In genomic region chr9:136947955-136948510, GRCh38 we compare ENCODE assay signal across 8 cellular contexts. TPM values are rescaled to one million over a fixed set of nuclear protein-coding genes. Genes with fewer than 3 reads are reported as not detected.
DNase-seq lines count a peak whose midpoint lies in the region; TF ChIP-seq lines count a peak whose summit lies in the region.

No MANE protein-coding gene starts in this region.

- WGBS in sigmoid colon, 2 donors = 12 to 44% methylated on average over 15 of the region's 15 CpGs

- DNase-seq in CD4-positive, alpha-beta memory T cell = no peak
- no peak for DNase-seq in HFF-Myc (ENCODE audit: extremely low read depth, low read depth)
- DNase-seq in activated T-helper 1 cell treated with anti-CD3 and anti-CD28 coated beads, Interleukin-12 subunit alpha, Interleukin-12 subunit beta, Interleukin-2, Interleukin-4 antibody, amounts not matched to agents 30 ng/mL and 10 ng/mL and 1 ng/mL, durations not matched to agents 14 hours and 24 hours and 36 hours (ENCODE audit: low spot score) = no peak
- peak; percentile 71 for DNase-seq in left ventricle myocardium inferior
- peak; percentile 62 for DNase-seq in sigmoid colon
- no peak for DNase-seq in T1000 (lab: John Stamatoyannopoulos, UW)
- DNase-seq in NK-92 (lab: John Stamatoyannopoulos, UW; ENCODE audit: unreplicated experiment) = no peak
- DNase-seq in HCEC 1CT = no peak

- TF ChIP-seq EP300 in sigmoid colon (IDR thresholded peaks at IDR 0.05) = no peak

- no peaks in the 10 kb centered on the region for H3K9me3 ChIP-seq in CD4-positive, alpha-beta memory T cell (ENCODE audit: control insufficient read depth in 1 of 2, low read length in 2 of 2)
- H3K9me3 ChIP-seq in left ventricle myocardium inferior (replicated peaks) = no peaks in the 10 kb centered on the region
- no peaks in the 10 kb centered on the region for H3K9me3 ChIP-seq in sigmoid colon

- H3K27ac ChIP-seq in CD4-positive, alpha-beta memory T cell (ENCODE audit: low read depth, low read length) = peak overlapping the region; percentile 19
- peak overlapping the region; percentile 94 for H3K27ac ChIP-seq in left ventricle myocardium inferior (replicated peaks)
- no peak overlapping the region for H3K27ac ChIP-seq in sigmoid colon

- no peaks in the 10 kb centered on the region for H3K27me3 Mint-ChIP-seq in CD4-positive, alpha-beta memory T cell
- no peaks in the 10 kb centered on the region for H3K27me3 Mint-ChIP-seq in activated T-helper 1 cell treated with anti-CD3 and anti-CD28 coated beads, Interleukin-12 subunit alpha, Interleukin-12 subunit beta, Interleukin-2, Interleukin-4 antibody, amounts not matched to agents 30 ng/mL and 10 ng/mL and 1 ng/mL, durations not matched to agents 14 hours and 24 hours and 36 hours (ENCODE audit: insufficient read depth)

- H3K9me3 Mint-ChIP-seq in CD4-positive, alpha-beta memory T cell = no peaks in the 10 kb centered on the region
- H3K9me3 Mint-ChIP-seq in activated T-helper 1 cell treated with anti-CD3 and anti-CD28 coated beads, Interleukin-12 subunit alpha, Interleukin-12 subunit beta, Interleukin-2, Interleukin-4 antibody, amounts not matched to agents 30 ng/mL and 10 ng/mL and 1 ng/mL, durations not matched to agents 14 hours and 24 hours and 36 hours = no peaks in the 10 kb centered on the region

- peak overlapping the region in 5 of 7 donors; percentile 22 to 83 (median 70) for H3K27ac Mint-ChIP-seq in CD4-positive, alpha-beta memory T cell
- H3K27ac Mint-ChIP-seq in activated T-helper 1 cell treated with anti-CD3 and anti-CD28 coated beads, Interleukin-12 subunit alpha, Interleukin-12 subunit beta, Interleukin-2, Interleukin-4 antibody, amounts not matched to agents 30 ng/mL and 10 ng/mL and 1 ng/mL, durations not matched to agents 14 hours and 24 hours and 36 hours = peak overlapping the region; percentile 12

- TF ChIP-seq CTCF in HFF-Myc (IDR thresholded peaks at IDR 0.05; ENCODE audit: low read depth, low read length, missing control alignments) (peak; percentile 53), left ventricle myocardium inferior (IDR thresholded peaks at IDR 0.05; ENCODE audit: borderline replicate concordance) (peak; percentile 79), sigmoid colon (IDR thresholded peaks at IDR 0.05) (peak in 1 of 4 experiments; percentile 22)

- H3K4me3 ChIP-seq in CD4-positive, alpha-beta memory T cell (ENCODE audit: low read length in 2 of 2) = no peak overlapping the region
- no peak overlapping the region for H3K4me3 ChIP-seq in HFF-Myc (replicated peaks; ENCODE audit: low read depth, low read length)
- no peak overlapping the region for H3K4me3 ChIP-seq in left ventricle myocardium inferior
- H3K4me3 ChIP-seq in sigmoid colon = no peak overlapping the region

- peak overlapping the region in 6 of 8 donors; percentile 4 to 74 (median 44) for H3K4me3 Mint-ChIP-seq in CD4-positive, alpha-beta memory T cell
- H3K4me3 Mint-ChIP-seq in activated T-helper 1 cell treated with anti-CD3 and anti-CD28 coated beads, Interleukin-12 subunit alpha, Interleukin-12 subunit beta, Interleukin-2, Interleukin-4 antibody, amounts not matched to agents 30 ng/mL and 10 ng/mL and 1 ng/mL, durations not matched to agents 14 hours and 24 hours and 36 hours = peak overlapping the region; percentile 69

- POLR2A ChIA-PET in CD4-positive, alpha-beta memory T cell (lab: Charles Lee; ENCODE audit: partially characterized antibody) = interaction anchor here (1.0 to 3.6 kb wide), 14 partner anchors 12 to 141 kb away, joined by 3 to 32 read pairs (median 6); partner anchors contain the start of genes CLIC3, MAN1B1, PAXX and RABL6

- no peaks in the 10 kb centered on the region for H3K36me3 ChIP-seq in CD4-positive, alpha-beta memory T cell (ENCODE audit: insufficient read depth, low read length)
- H3K36me3 ChIP-seq in left ventricle myocardium inferior (peaks cover 3% of the 10 kb centered on the region), sigmoid colon (peaks cover 0 to 1% (median under 1%) of the 10 kb centered on the region in 4 donors)

- no peak for TF ChIP-seq POLR2A in sigmoid colon (IDR thresholded peaks at IDR 0.05)

- CTCF ChIA-PET in CD4-positive, alpha-beta memory T cell (lab: Charles Lee; ENCODE audit: partially characterized antibody) = interaction anchor here (0.6 to 3.5 kb wide), 26 partner anchors 9 to 161 kb away, joined by 3 to 84 read pairs (median 5); partner anchors contain the start of genes AJM1, CLIC3, FUT7 and PAXX

- no peaks in the 10 kb centered on the region for H3K36me3 Mint-ChIP-seq in CD4-positive, alpha-beta memory T cell
- no peaks in the 10 kb centered on the region for H3K36me3 Mint-ChIP-seq in activated T-helper 1 cell treated with anti-CD3 and anti-CD28 coated beads, Interleukin-12 subunit alpha, Interleukin-12 subunit beta, Interleukin-2, Interleukin-4 antibody, amounts not matched to agents 30 ng/mL and 10 ng/mL and 1 ng/mL, durations not matched to agents 14 hours and 24 hours and 36 hours (ENCODE audit: low read depth)

- peaks cover 26% of the 10 kb centered on the region for H3K4me1 ChIP-seq in CD4-positive, alpha-beta memory T cell (ENCODE audit: insufficient read depth, low read length)
- H3K4me1 ChIP-seq in left ventricle myocardium inferior (peaks cover 75% of the 10 kb centered on the region), sigmoid colon (peaks cover 0 to 32% (median 27%) of the 10 kb centered on the region in 4 donors)

- peaks cover 4 to 21% (median 13%) of the 10 kb centered on the region in 4 donors for H3K4me1 Mint-ChIP-seq in CD4-positive, alpha-beta memory T cell
- peaks cover 5% of the 10 kb centered on the region for H3K4me1 Mint-ChIP-seq in activated T-helper 1 cell treated with anti-CD3 and anti-CD28 coated beads, Interleukin-12 subunit alpha, Interleukin-12 subunit beta, Interleukin-2, Interleukin-4 antibody, amounts not matched to agents 30 ng/mL and 10 ng/mL and 1 ng/mL, durations not matched to agents 14 hours and 24 hours and 36 hours (ENCODE audit: low read depth)

- intact Hi-C loops in CD4-positive, alpha-beta memory T cell (cut with micrococcal nuclease) = no loop called here
- intact Hi-C loops in activated T-helper 1 cell treated with anti-CD3 and anti-CD28 coated beads, Interleukin-12 subunit alpha, Interleukin-12 subunit beta, Interleukin-2, Interleukin-4 antibody, amounts not matched to agents 30 ng/mL and 10 ng/mL and 1 ng/mL, durations not matched to agents 14 hours and 24 hours and 36 hours (cut with micrococcal nuclease) = loop anchor here (5.0 kb wide), 1 partner anchor 79 kb away; the partner anchor contains the start of gene ABCA2
- intact Hi-C loops in left ventricle myocardium inferior (cut with micrococcal nuclease) (no loop called here), sigmoid colon (cut with DNase I) (loop anchor here (5.0 kb wide), 1 partner anchor 466 kb away; the partner anchor contains the start of gene SEC16A)

- H3K27me3 ChIP-seq in CD4-positive, alpha-beta memory T cell (ENCODE audit: insufficient read depth, low read length) = no peaks in the 10 kb centered on the region
- H3K27me3 ChIP-seq in left ventricle myocardium inferior (ENCODE audit: low read depth) (no peaks in the 10 kb centered on the region), sigmoid colon (no peaks in the 10 kb centered on the region)

RNA-seq across cellular contexts. Expression of gene C8G, which starts 3.0 kb away (rescaled TPM):
- total RNA-seq in CD4-positive, alpha-beta memory T cell = 1 to 10 TPM; 2.2 TPM
- polyA plus RNA-seq in CD4-positive, alpha-beta memory T cell = under 1 TPM in 1 of 2 donors, not detected in 1; 0.60 TPM
- total RNA-seq in activated T-helper 1 cell treated with anti-CD3 and anti-CD28 coated beads, Interleukin-12 subunit alpha, Interleukin-12 subunit beta, Interleukin-2, Interleukin-4 antibody, amounts not matched to agents 30 ng/mL and 10 ng/mL and 1 ng/mL, durations not matched to agents 14 hours and 24 hours and 36 hours = 0.56 and 1.5 TPM in 2 replicates
- total RNA-seq in left ventricle myocardium inferior (3.6 TPM), sigmoid colon (not detected)
- 10 to 100 TPM in 1 of 3 donors, 1 to 10 TPM in 2; 4.2 to 11.1 (median 5.4) TPM for polyA plus RNA-seq in sigmoid colon

RNA-seq across cellular contexts. Expression of gene FBXW5, which starts 3.5 kb away (rescaled TPM):
- total RNA-seq in CD4-positive, alpha-beta memory T cell = 100 to 1,000 TPM; 122 to 123 TPM
- polyA plus RNA-seq in CD4-positive, alpha-beta memory T cell = 100 to 1,000 TPM in 1 of 2 donors, 10 to 100 TPM in 1; 98.6 to 160 TPM
- total RNA-seq in activated T-helper 1 cell treated with anti-CD3 and anti-CD28 coated beads, Interleukin-12 subunit alpha, Interleukin-12 subunit beta, Interleukin-2, Interleukin-4 antibody, amounts not matched to agents 30 ng/mL and 10 ng/mL and 1 ng/mL, durations not matched to agents 14 hours and 24 hours and 36 hours = 92.5 and 96.2 TPM in 2 replicates
- 157 TPM for total RNA-seq in left ventricle myocardium inferior
- total RNA-seq in sigmoid colon = 100 to 1,000 TPM; 153 to 202 (median 171) TPM
- 100 to 1,000 TPM; 147 to 182 (median 165) TPM for polyA plus RNA-seq in sigmoid colon

RNA-seq across cellular contexts. Expression of gene LCN12, which starts 4.0 kb away (rescaled TPM):
- 1 to 10 TPM in 1 of 2 experiments, under 1 TPM in 1; 0.72 to 1.4 TPM for total RNA-seq in CD4-positive, alpha-beta memory T cell
- polyA plus RNA-seq in CD4-positive, alpha-beta memory T cell = not detected
- total RNA-seq in activated T-helper 1 cell treated with anti-CD3 and anti-CD28 coated beads, Interleukin-12 subunit alpha, Interleukin-12 subunit beta, Interleukin-2, Interleukin-4 antibody, amounts not matched to agents 30 ng/mL and 10 ng/mL and 1 ng/mL, durations not matched to agents 14 hours and 24 hours and 36 hours = 1.8 and 1.9 TPM in 2 replicates
- total RNA-seq in left ventricle myocardium inferior = 7.8 TPM
- total RNA-seq in sigmoid colon = 1 to 10 TPM in 1 of 4 donors, not detected in 3; 1.2 TPM
- 1 to 10 TPM in 1 of 3 donors, not detected in 2; 3.0 TPM for polyA plus RNA-seq in sigmoid colon

RNA-seq across cellular contexts. Expression of gene PTGDS, which starts 29.3 kb away (rescaled TPM):
- 1 to 10 TPM; 4.8 to 5.1 TPM for total RNA-seq in CD4-positive, alpha-beta memory T cell
- polyA plus RNA-seq in CD4-positive, alpha-beta memory T cell = 1 to 10 TPM; 1.7 to 3.8 TPM
- 0.36 TPM in 1 of 2 replicates, not detected in the other for total RNA-seq in activated T-helper 1 cell treated with anti-CD3 and anti-CD28 coated beads, Interleukin-12 subunit alpha, Interleukin-12 subunit beta, Interleukin-2, Interleukin-4 antibody, amounts not matched to agents 30 ng/mL and 10 ng/mL and 1 ng/mL, durations not matched to agents 14 hours and 24 hours and 36 hours
- total RNA-seq in left ventricle myocardium inferior (3,579 TPM), sigmoid colon (10 to 100 TPM; 11.8 to 36.6 (median 32.4) TPM)
- polyA plus RNA-seq in sigmoid colon = 100 to 1,000 TPM in 1 of 3 donors, 10 to 100 TPM in 1, 1 to 10 TPM in 1; 8.3 to 218 (median 24.0) TPM

RNA-seq across cellular contexts. Expression of gene LCNL1, which starts 34.8 kb away (rescaled TPM):
- total RNA-seq in CD4-positive, alpha-beta memory T cell = under 1 TPM; 0.14 to 0.17 TPM
- not detected for polyA plus RNA-seq in CD4-positive, alpha-beta memory T cell
- total RNA-seq in activated T-helper 1 cell treated with anti-CD3 and anti-CD28 coated beads, Interleukin-12 subunit alpha, Interleukin-12 subunit beta, Interleukin-2, Interleukin-4 antibody, amounts not matched to agents 30 ng/mL and 10 ng/mL and 1 ng/mL, durations not matched to agents 14 hours and 24 hours and 36 hours = not detected in 2 replicates
- total RNA-seq in left ventricle myocardium inferior (11.7 TPM), sigmoid colon (1 to 10 TPM in 1 of 4 donors, under 1 TPM in 3; 0.14 to 1.1 (median 0.43) TPM)
- under 1 TPM in 1 of 3 donors, not detected in 2; 0.50 TPM for polyA plus RNA-seq in sigmoid colon

Comparison
In these comparisons a context has a peak if more than half of its experiments do, and no peak if none do; other contexts are left out.
1. DNase-seq: peak in left ventricle myocardium inferior (single experiment) and sigmoid colon (single experiment); none in CD4-positive, alpha-beta memory T cell (0 of 5), HFF-Myc (single experiment), activated T-helper 1 cell treated with anti-CD3 and anti-CD28 coated beads, Interleukin-12 subunit alpha, Interleukin-12 subunit beta, Interleukin-2, Interleukin-4 antibody, amounts not matched to agents 30 ng/mL and 10 ng/mL and 1 ng/mL, durations not matched to agents 14 hours and 24 hours and 36 hours (single experiment), T1000 (single experiment), NK-92 (single experiment) and HCEC 1CT (single experiment).
2. H3K27ac ChIP-seq: peak in CD4-positive, alpha-beta memory T cell (single experiment) and left ventricle myocardium inferior (single experiment); none in sigmoid colon (0 of 4).
3. intact Hi-C loops: an anchor here in activated T-helper 1 cell treated with anti-CD3 and anti-CD28 coated beads, Interleukin-12 subunit alpha, Interleukin-12 subunit beta, Interleukin-2, Interleukin-4 antibody, amounts not matched to agents 30 ng/mL and 10 ng/mL and 1 ng/mL, durations not matched to agents 14 hours and 24 hours and 36 hours (5.0 kb wide) and sigmoid colon (5.0 kb wide); none called in CD4-positive, alpha-beta memory T cell and left ventricle myocardium inferior.